In the genomic region with DNA sequence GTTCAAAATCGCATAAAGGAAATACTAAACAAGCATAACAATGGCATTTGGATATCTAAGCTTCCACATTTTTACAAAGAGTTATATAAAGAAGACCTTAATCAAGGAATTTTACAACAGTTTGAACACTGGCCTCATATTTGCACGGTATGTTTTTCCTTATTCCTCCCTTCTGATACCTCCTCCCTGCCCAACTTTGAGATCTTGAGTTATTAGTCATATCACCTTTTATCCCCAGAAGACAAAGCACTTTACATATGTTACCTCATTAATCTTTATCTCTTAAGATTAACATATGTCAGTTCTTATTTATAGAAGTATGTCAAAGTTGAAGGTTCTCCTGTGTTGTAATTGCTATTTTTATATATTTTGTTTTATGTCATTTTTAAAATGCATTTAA, we compare ENCODE assay signal across 26 cellular contexts. TPM values are rescaled to one million over a fixed set of nuclear protein-coding genes. Genes with fewer than 3 reads are reported as not detected.
A peak's percentile ranks its signal among the peaks of the same experiment; 100 is the strongest.
DNase-seq lines count a peak whose midpoint lies in the region; ATAC-seq and TF ChIP-seq lines count a peak whose summit lies in the region.
"Had no signal": no experiment of that assay in that cellular context is flagged by ENCODE, and none has a peak within 500 bp of the region (broad histone marks: within the 10 kb centered on the region; RNA-seq: fewer than 3 reads in every experiment).

No MANE protein-coding gene starts in this region.

- H3K36me3 Mint-ChIP-seq in activated T-helper 1 cell treated with anti-CD3 and anti-CD28 coated beads, Interleukin-12 subunit alpha, Interleukin-12 subunit beta, Interleukin-2, Interleukin-4 antibody, amounts not matched to agents 30 ng/mL and 10 ng/mL and 1 ng/mL, durations not matched to agents 14 hours and 24 hours and 36 hours (ENCODE audit: low read depth), result peaks cover 4% of the 10 kb centered on the region
- H3K36me3 Mint-ChIP-seq: activated naive CD4-positive, alpha-beta T cell treated with anti-CD3 and anti-CD28 coated beads, Interleukin-2, amount 50 U/mL, for 72 hours had no signal

- peak; percentile 47 for ATAC-seq in left colon
- no peak for ATAC-seq in HG02885 (IDR thresholded peaks at IDR 0.05; ENCODE audit: poor library complexity, unreplicated experiment)
- ATAC-seq in HG03095 (IDR thresholded peaks at IDR 0.05; ENCODE audit: unreplicated experiment), result no peak
- ATAC-seq: activated CD8-positive, alpha-beta T cell treated with anti-CD3 and anti-CD28 coated beads for 36 hours; activated naive CD4-positive, alpha-beta T cell treated with anti-CD3 and anti-CD28 coated beads, Interleukin-2, amount 50 U/mL, for 72 hours; HepG2 had no signal

- no peak overlapping the region for H3K4me3 Mint-ChIP-seq in activated T-helper 1 cell treated with anti-CD3 and anti-CD28 coated beads, Interleukin-12 subunit alpha, Interleukin-12 subunit beta, Interleukin-2, Interleukin-4 antibody, amounts not matched to agents 30 ng/mL and 10 ng/mL and 1 ng/mL, durations not matched to agents 14 hours and 24 hours and 36 hours
- H3K4me3 Mint-ChIP-seq: activated CD8-positive, alpha-beta T cell treated with anti-CD3 and anti-CD28 coated beads for 36 hours; endodermal cell; nephron progenitor cell had no signal

- peak; percentile 22 for DNase-seq in EL
- peak; percentile 33 for DNase-seq in M059J (ENCODE audit: low read depth)
- DNase-seq in choroid plexus epithelial cell (ENCODE audit: low read depth), result peak; percentile 15
- no peak for DNase-seq in left colon
- DNase-seq in activated T-helper 1 cell treated with anti-CD3 and anti-CD28 coated beads, Interleukin-12 subunit alpha, Interleukin-12 subunit beta, Interleukin-2, Interleukin-4 antibody, amounts not matched to agents 30 ng/mL and 10 ng/mL and 1 ng/mL, durations not matched to agents 14 hours and 24 hours and 36 hours (ENCODE audit: low spot score), result no peak
- DNase-seq: activated CD8-positive, alpha-beta T cell treated with anti-CD3 and anti-CD28 coated beads for 36 hours; anterior cingulate cortex; DMS79; endodermal cell; Kasumi-1; kidney; NCI-H1092; NCI-H1694 treated with DMSO at 0.1 percent for 48 hours; NCI-H69; nephron progenitor cell; RPMI8226; T-helper 2 cell had no signal

- no peak overlapping the region for H3K4me3 ChIP-seq in choroid plexus epithelial cell (ENCODE audit: low read depth, low read length)
- H3K4me3 ChIP-seq: lung, SK-N-MC, tibial nerve had no signal

- no peak overlapping the region for H3K27ac Mint-ChIP-seq in activated T-helper 1 cell treated with anti-CD3 and anti-CD28 coated beads, Interleukin-12 subunit alpha, Interleukin-12 subunit beta, Interleukin-2, Interleukin-4 antibody, amounts not matched to agents 30 ng/mL and 10 ng/mL and 1 ng/mL, durations not matched to agents 14 hours and 24 hours and 36 hours
- H3K27ac Mint-ChIP-seq: activated CD8-positive, alpha-beta T cell treated with anti-CD3 and anti-CD28 coated beads for 36 hours; activated naive CD4-positive, alpha-beta T cell treated with anti-CD3 and anti-CD28 coated beads, Interleukin-2, amount 50 U/mL, for 72 hours; activated T-helper 2 cell treated with anti-CD3 and anti-CD28 coated beads, Interferon-gamma antibody, Interleukin-2, Interleukin-4, amounts not matched to agents 10 μg/mL and 5 μg/mL and 100 μg/mL, durations not matched to agents 14 hours and 24 hours and 36 hours; endodermal cell; nephron progenitor cell had no signal

- no peaks in the 10 kb centered on the region for H3K4me1 Mint-ChIP-seq in activated T-helper 1 cell treated with anti-CD3 and anti-CD28 coated beads, Interleukin-12 subunit alpha, Interleukin-12 subunit beta, Interleukin-2, Interleukin-4 antibody, amounts not matched to agents 30 ng/mL and 10 ng/mL and 1 ng/mL, durations not matched to agents 14 hours and 24 hours and 36 hours (ENCODE audit: low read depth)
- H3K4me1 Mint-ChIP-seq: nephron progenitor cell had no signal

- intact Hi-C loops in left colon (cut with DNase I, micrococcal nuclease), result no loop called here
- intact Hi-C loops in activated T-helper 1 cell treated with anti-CD3 and anti-CD28 coated beads, Interleukin-12 subunit alpha, Interleukin-12 subunit beta, Interleukin-2, Interleukin-4 antibody, amounts not matched to agents 30 ng/mL and 10 ng/mL and 1 ng/mL, durations not matched to agents 14 hours and 24 hours and 36 hours (cut with micrococcal nuclease), result no loop called here

- no peaks in the 10 kb centered on the region for H3K9me3 Mint-ChIP-seq in activated T-helper 1 cell treated with anti-CD3 and anti-CD28 coated beads, Interleukin-12 subunit alpha, Interleukin-12 subunit beta, Interleukin-2, Interleukin-4 antibody, amounts not matched to agents 30 ng/mL and 10 ng/mL and 1 ng/mL, durations not matched to agents 14 hours and 24 hours and 36 hours
- H3K9me3 Mint-ChIP-seq: activated CD8-positive, alpha-beta T cell treated with anti-CD3 and anti-CD28 coated beads for 36 hours; activated naive CD4-positive, alpha-beta T cell treated with anti-CD3 and anti-CD28 coated beads, Interleukin-2, amount 50 U/mL, for 72 hours; activated T-helper 2 cell treated with anti-CD3 and anti-CD28 coated beads, Interferon-gamma antibody, Interleukin-2, Interleukin-4, amounts not matched to agents 10 μg/mL and 5 μg/mL and 100 μg/mL, durations not matched to agents 14 hours and 24 hours and 36 hours; endodermal cell; nephron progenitor cell had no signal

- no peaks in the 10 kb centered on the region for H3K27me3 Mint-ChIP-seq in activated T-helper 1 cell treated with anti-CD3 and anti-CD28 coated beads, Interleukin-12 subunit alpha, Interleukin-12 subunit beta, Interleukin-2, Interleukin-4 antibody, amounts not matched to agents 30 ng/mL and 10 ng/mL and 1 ng/mL, durations not matched to agents 14 hours and 24 hours and 36 hours (ENCODE audit: insufficient read depth)
- H3K27me3 Mint-ChIP-seq: activated CD8-positive, alpha-beta T cell treated with anti-CD3 and anti-CD28 coated beads for 36 hours had no signal

- TF ChIP-seq CTCF in choroid plexus epithelial cell (conservative IDR thresholded peaks at IDR 0.05; ENCODE audit: low read depth, low read length), result no peak

RNA-seq across cellular contexts. Expression of gene TDRD7, which starts 29.8 kb away (rescaled TPM):
- 37.5 and 46.9 TPM in 2 replicates for total RNA-seq in M059J (2014; rRNA removed; shearing (Covaris generic))
- total RNA-seq in left colon, result 10 to 100 TPM; 30.7 to 37.7 TPM
- total RNA-seq in activated T-helper 1 cell treated with anti-CD3 and anti-CD28 coated beads, Interleukin-12 subunit alpha, Interleukin-12 subunit beta, Interleukin-2, Interleukin-4 antibody, amounts not matched to agents 30 ng/mL and 10 ng/mL and 1 ng/mL, durations not matched to agents 14 hours and 24 hours and 36 hours, result 4.7 TPM in 2 replicates

RNA-seq across cellular contexts. Expression of gene TMOD1, which starts 59.7 kb away (rescaled TPM):
- total RNA-seq in M059J (2014; rRNA removed; shearing (Covaris generic)), result 0.84 and 2.4 TPM in 2 replicates
- total RNA-seq in left colon, result 1 to 10 TPM; 1.9 to 5.6 TPM
- 0.81 and 0.86 TPM in 2 replicates for total RNA-seq in activated T-helper 1 cell treated with anti-CD3 and anti-CD28 coated beads, Interleukin-12 subunit alpha, Interleukin-12 subunit beta, Interleukin-2, Interleukin-4 antibody, amounts not matched to agents 30 ng/mL and 10 ng/mL and 1 ng/mL, durations not matched to agents 14 hours and 24 hours and 36 hours
- total RNA-seq: osteocyte had no signal

Comparison
In these comparisons a context has a peak if more than half of its experiments do, and no peak if none do; other contexts are left out.
1. DNase-seq: peak in EL (single experiment), M059J (single experiment) and choroid plexus epithelial cell (single experiment); none in left colon (0 of 2) and activated T-helper 1 cell treated with anti-CD3 and anti-CD28 coated beads, Interleukin-12 subunit alpha, Interleukin-12 subunit beta, Interleukin-2, Interleukin-4 antibody, amounts not matched to agents 30 ng/mL and 10 ng/mL and 1 ng/mL, durations not matched to agents 14 hours and 24 hours and 36 hours (single experiment).